In the genomic region with DNA sequence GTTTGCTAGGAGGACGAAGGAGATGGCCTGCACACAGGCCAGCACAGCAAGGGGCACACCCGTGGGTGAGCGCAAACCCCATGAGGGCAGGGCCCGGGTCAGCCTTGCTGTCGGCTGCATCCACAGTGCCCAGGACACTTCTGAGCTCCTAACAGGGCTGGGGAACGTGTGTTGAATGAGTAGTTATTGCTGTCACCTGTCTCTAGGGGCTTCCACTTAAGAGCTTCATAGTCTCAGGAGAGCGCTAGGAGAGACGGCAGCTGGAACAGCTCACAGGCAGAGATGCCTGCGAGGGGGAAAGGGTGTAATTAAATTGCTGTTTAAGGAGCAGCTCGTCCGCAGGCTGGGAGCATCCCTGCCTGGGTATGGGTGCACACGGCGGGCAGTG, we compare ENCODE assay signal across 16 cellular contexts.
DNase-seq lines count a peak whose midpoint lies in the region; ATAC-seq and TF ChIP-seq lines count a peak whose summit lies in the region.
"Had no signal": no experiment of that assay in that cellular context is flagged by ENCODE, and none has a peak within 500 bp of the region (broad histone marks: within the 10 kb centered on the region; RNA-seq: fewer than 3 reads in every experiment).

No MANE protein-coding gene starts in this region.

- H3K79me2 ChIP-seq in neural progenitor cell (ENCODE audit: low read depth), result no peaks in the 10 kb centered on the region

- TF ChIP-seq CTCF in neural progenitor cell (IDR thresholded peaks at IDR 0.05) (no peak), foreskin keratinocyte (conservative IDR thresholded peaks at IDR 0.05) (no peak)

- H3K4me1 Mint-ChIP-seq in neural progenitor cell, result peaks cover 34% of the 10 kb centered on the region
- no peaks in the 10 kb centered on the region for H3K4me1 Mint-ChIP-seq in stimulated activated naive CD8-positive, alpha-beta T cell treated with anti-CD3 and anti-CD28 coated beads, Interleukin-15, amount 100 ng/mL, for 72 hours
- H3K4me1 Mint-ChIP-seq: activated CD4-positive, alpha-beta T cell treated with anti-CD3 and anti-CD28 coated beads, Interleukin-2, amount 10 ng/mL, durations not matched to agents 24 days and 14 days; activated naive CD4-positive, alpha-beta T cell treated with anti-CD3 and anti-CD28 coated beads, Interleukin-2, amount 10 ng/mL, durations not matched to agents 7 days and 5 days; B cell had no signal

- peak overlapping the region; percentile 87 for H3K27ac Mint-ChIP-seq in neural progenitor cell
- H3K27ac Mint-ChIP-seq in stimulated activated naive CD8-positive, alpha-beta T cell treated with anti-CD3 and anti-CD28 coated beads, Interleukin-15, amount 100 ng/mL, for 72 hours, result no peak overlapping the region
- H3K27ac Mint-ChIP-seq: activated CD4-positive, alpha-beta T cell treated with anti-CD3 and anti-CD28 coated beads, Interleukin-2, amount 10 ng/mL, durations not matched to agents 24 days and 14 days; activated naive CD4-positive, alpha-beta T cell treated with anti-CD3 and anti-CD28 coated beads, Interleukin-2, amount 10 ng/mL, durations not matched to agents 7 days and 5 days; B cell had no signal

- H3K4me2 ChIP-seq in neural progenitor cell, result no peak overlapping the region
- H3K4me2 ChIP-seq: PC-9 had no signal

- no peaks in the 10 kb centered on the region for H4K20me1 ChIP-seq in neural progenitor cell (ENCODE audit: low read depth)

- H3K9ac ChIP-seq in neural progenitor cell, result no peak overlapping the region

- H3K36me3 ChIP-seq in neural progenitor cell, result no peaks in the 10 kb centered on the region
- H3K36me3 ChIP-seq: colonic mucosa, pancreas, thyroid gland had no signal

- DNase-seq in ELF-1 (ENCODE audit: low read depth, low spot score), result peak; percentile 23
- DNase-seq in NCI-H1436 treated with DMSO at 0.1 percent for 48 hours (lab: John Stamatoyannopoulos, UW), result peak; percentile 78
- DNase-seq in SK-N-DZ (ENCODE audit: low spot score), result peak; percentile 84
- DNase-seq in neural progenitor cell (ENCODE audit: low spot score), result no peak
- DNase-seq in foreskin keratinocyte, result no peak
- no peak for DNase-seq in stimulated activated naive CD8-positive, alpha-beta T cell treated with anti-CD3 and anti-CD28 coated beads, Interleukin-15, amount 100 ng/mL, for 72 hours
- DNase-seq: activated CD4-positive, alpha-beta T cell treated with anti-CD3 and anti-CD28 coated beads, Interleukin-2, amount 10 ng/mL, durations not matched to agents 24 days and 14 days; activated naive CD4-positive, alpha-beta T cell treated with anti-CD3 and anti-CD28 coated beads, Interleukin-2, amount 10 ng/mL, durations not matched to agents 7 days and 5 days; colonic mucosa; foreskin melanocyte; GDM1; pancreas; PC-9; thyroid gland had no signal

- no peak overlapping the region for H3K4me3 ChIP-seq in neural progenitor cell
- H3K4me3 ChIP-seq: colonic mucosa, pancreas, PC-9, thyroid gland had no signal

- H2AFZ ChIP-seq in neural progenitor cell (replicated peaks), result no peak overlapping the region
- H2AFZ ChIP-seq: PC-9 had no signal

- peak overlapping the region; percentile 10 for H3K4me3 Mint-ChIP-seq in neural progenitor cell
- no peak overlapping the region for H3K4me3 Mint-ChIP-seq in stimulated activated naive CD8-positive, alpha-beta T cell treated with anti-CD3 and anti-CD28 coated beads, Interleukin-15, amount 100 ng/mL, for 72 hours
- H3K4me3 Mint-ChIP-seq: activated CD4-positive, alpha-beta T cell treated with anti-CD3 and anti-CD28 coated beads, Interleukin-2, amount 10 ng/mL, durations not matched to agents 24 days and 14 days; activated naive CD4-positive, alpha-beta T cell treated with anti-CD3 and anti-CD28 coated beads, Interleukin-2, amount 10 ng/mL, durations not matched to agents 7 days and 5 days; B cell had no signal

- H3K4me1 ChIP-seq in neural progenitor cell (peaks cover 21% of the 10 kb centered on the region), foreskin keratinocyte (no peaks in the 10 kb centered on the region)
- H3K4me1 ChIP-seq: colonic mucosa, pancreas had no signal

- H3K36me3 Mint-ChIP-seq in neural progenitor cell, result no peaks in the 10 kb centered on the region
- H3K36me3 Mint-ChIP-seq: activated naive CD4-positive, alpha-beta T cell treated with anti-CD3 and anti-CD28 coated beads, Interleukin-2, amount 10 ng/mL, durations not matched to agents 7 days and 5 days had no signal

- peaks cover 2% of the 10 kb centered on the region for H3K9me3 Mint-ChIP-seq in neural progenitor cell
- no peaks in the 10 kb centered on the region for H3K9me3 Mint-ChIP-seq in stimulated activated naive CD8-positive, alpha-beta T cell treated with anti-CD3 and anti-CD28 coated beads, Interleukin-15, amount 100 ng/mL, for 72 hours
- H3K9me3 Mint-ChIP-seq: activated CD4-positive, alpha-beta T cell treated with anti-CD3 and anti-CD28 coated beads, Interleukin-2, amount 10 ng/mL, durations not matched to agents 24 days and 14 days; activated naive CD4-positive, alpha-beta T cell treated with anti-CD3 and anti-CD28 coated beads, Interleukin-2, amount 10 ng/mL, durations not matched to agents 7 days and 5 days had no signal

- H3K27me3 ChIP-seq in neural progenitor cell (no peaks in the 10 kb centered on the region), foreskin keratinocyte (peaks cover 13% of the 10 kb centered on the region)
- H3K27me3 ChIP-seq: colonic mucosa, pancreas, thyroid gland had no signal

- peaks cover 14% of the 10 kb centered on the region for H3K27me3 Mint-ChIP-seq in neural progenitor cell (ENCODE audit: insufficient read depth, low read depth)
- peaks cover 26% of the 10 kb centered on the region for H3K27me3 Mint-ChIP-seq in stimulated activated naive CD8-positive, alpha-beta T cell treated with anti-CD3 and anti-CD28 coated beads, Interleukin-15, amount 100 ng/mL, for 72 hours
- H3K27me3 Mint-ChIP-seq: activated CD4-positive, alpha-beta T cell treated with anti-CD3 and anti-CD28 coated beads, Interleukin-2, amount 10 ng/mL, durations not matched to agents 24 days and 14 days had no signal

- ATAC-seq in GM21447 (IDR thresholded peaks at IDR 0.05; ENCODE audit: unreplicated experiment), result no peak
- ATAC-seq in foreskin keratinocyte, result no peak
- no peak for ATAC-seq in stimulated activated naive CD8-positive, alpha-beta T cell treated with anti-CD3 and anti-CD28 coated beads, Interleukin-15, amount 100 ng/mL, for 72 hours
- ATAC-seq: pancreas had no signal

- no peaks in the 10 kb centered on the region for H3K9me3 ChIP-seq in neural progenitor cell (ENCODE audit: low read depth)
- H3K9me3 ChIP-seq: colonic mucosa, pancreas, thyroid gland had no signal

- H3F3A ChIP-seq in neural progenitor cell (ENCODE audit: low read depth), result peaks cover 8% of the 10 kb centered on the region

- H3K27ac ChIP-seq in neural progenitor cell, result no peak overlapping the region
- H3K27ac ChIP-seq in foreskin keratinocyte, result no peak overlapping the region
- H3K27ac ChIP-seq: colonic mucosa, pancreas, PC-9, thyroid gland had no signal

Comparison
In these comparisons a context has a peak if more than half of its experiments do, and no peak if none do; other contexts are left out.
1. DNase-seq: peak in ELF-1 (single experiment), NCI-H1436 treated with DMSO at 0.1 percent for 48 hours (single experiment) and SK-N-DZ (single experiment); none in neural progenitor cell (single experiment), foreskin keratinocyte (0 of 2) and stimulated activated naive CD8-positive, alpha-beta T cell treated with anti-CD3 and anti-CD28 coated beads, Interleukin-15, amount 100 ng/mL, for 72 hours (0 of 2).